In the genomic region with DNA sequence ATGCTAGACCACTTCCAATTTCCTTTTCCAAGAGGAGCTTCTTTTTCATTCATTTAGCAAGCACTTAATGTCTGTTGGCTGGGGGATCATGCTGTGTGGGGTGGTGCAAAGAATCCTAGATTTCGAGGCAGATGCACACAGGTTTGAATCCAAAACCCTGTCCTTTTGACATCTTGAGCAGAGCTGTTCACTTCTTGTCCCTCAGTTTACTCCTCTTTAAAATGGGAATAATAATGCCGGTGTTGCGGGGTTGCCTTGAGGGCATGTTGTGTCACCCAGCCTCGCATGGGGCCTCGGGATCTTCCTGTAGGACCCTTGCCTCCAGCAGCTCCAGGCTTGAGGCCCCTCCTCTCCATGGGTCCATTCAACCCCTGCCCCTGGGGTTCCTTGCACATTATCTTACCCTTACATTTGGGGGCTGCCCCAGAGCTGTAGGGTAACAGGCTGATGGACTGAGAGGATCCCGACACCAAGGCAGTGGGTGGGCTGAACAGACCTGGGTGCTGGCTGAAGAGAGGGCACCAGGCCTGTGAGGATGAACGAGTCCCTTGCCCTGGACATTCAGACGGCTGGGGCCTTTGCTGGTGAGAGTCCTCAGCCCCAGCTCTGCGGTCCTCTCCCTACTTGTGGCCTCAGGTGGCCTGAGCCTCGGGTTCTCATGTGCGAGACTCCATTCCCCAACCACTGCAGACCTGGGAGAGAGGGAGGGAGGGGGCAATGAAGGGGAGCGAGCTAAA, we compare ENCODE assay signal across 20 cellular contexts.
DNase-seq lines count a peak whose midpoint lies in the region; ATAC-seq and TF ChIP-seq lines count a peak whose summit lies in the region.
"Had no signal": no experiment of that assay in that cellular context is flagged by ENCODE, and none has a peak within 500 bp of the region (broad histone marks: within the 10 kb centered on the region; RNA-seq: fewer than 3 reads in every experiment).

No MANE protein-coding gene starts in this region.

- no peak overlapping the region for H3K4me3 Mint-ChIP-seq in type B pancreatic cell
- H3K4me3 Mint-ChIP-seq: CD4-positive, alpha-beta T cell had no signal

- no peak for TF ChIP-seq CTCF in GM13977 (IDR thresholded peaks at IDR 0.05; ENCODE audit: extremely low read depth, insufficient read depth, missing control alignments)
- TF ChIP-seq CTCF in esophagus muscularis mucosa (IDR thresholded peaks at IDR 0.05), result no peak
- TF ChIP-seq CTCF in type B pancreatic cell (conservative IDR thresholded peaks at IDR 0.05), result no peak

- TF ChIP-seq POLR2A in esophagus muscularis mucosa (IDR thresholded peaks at IDR 0.05; ENCODE audit: low read depth), result no peak

- H3K9me3 ChIP-seq in esophagus muscularis mucosa, result peaks cover 0 to 6% (median 0%) of the 10 kb centered on the region in 4 donors

- H3K27me3 ChIP-seq in esophagus muscularis mucosa, result peaks cover 0 to 43% (median 0%) of the 10 kb centered on the region in 4 donors

- H3K4me1 Mint-ChIP-seq in type B pancreatic cell (ENCODE audit: unreplicated experiment), result peaks cover 19% of the 10 kb centered on the region

- no peak overlapping the region for H3K27ac ChIP-seq in esophagus muscularis mucosa (replicated peaks in 1 of 4)
- H3K27ac ChIP-seq: KMS-11, PC-9, SK-N-MC had no signal

- WGBS in esophagus muscularis mucosa, result 94% methylated on average over 10 of the region's 12 CpGs

- ATAC-seq in GM19328 (IDR thresholded peaks at IDR 0.05; ENCODE audit: unreplicated experiment), result no peak
- ATAC-seq: GM12878 had no signal

- no peak overlapping the region for H3K4me3 ChIP-seq in esophagus muscularis mucosa
- H3K4me3 ChIP-seq: GM12878, PC-9, SK-N-MC had no signal

- no peaks in the 10 kb centered on the region for H3K36me3 Mint-ChIP-seq in type B pancreatic cell

- no peaks in the 10 kb centered on the region for H3K4me1 ChIP-seq in esophagus muscularis mucosa

- intact Hi-C loops in esophagus muscularis mucosa (cut with DNase I), result no loop called here

- H3K27me3 Mint-ChIP-seq in type B pancreatic cell, result peaks cover 14% of the 10 kb centered on the region

- no peak overlapping the region for H3K27ac Mint-ChIP-seq in type B pancreatic cell
- H3K27ac Mint-ChIP-seq: CD4-positive, alpha-beta T cell had no signal

- H3K36me3 ChIP-seq in esophagus muscularis mucosa, result no peaks in the 10 kb centered on the region

- H3K9me3 Mint-ChIP-seq in type B pancreatic cell, result no peaks in the 10 kb centered on the region
- H3K9me3 Mint-ChIP-seq: CD4-positive, alpha-beta T cell had no signal

- in situ Hi-C loops in GM13977 (cut with MboI; ENCODE audit: low pct_unique_long_range_greater_than_20kb, low sequenced_read_pairs, unreplicated experiment), result no loop called here

- no peak for TF ChIP-seq EP300 in esophagus muscularis mucosa (IDR thresholded peaks at IDR 0.05)

- peak; percentile 50 for DNase-seq in activated effector memory CD4-positive, alpha-beta T cell treated with anti-CD3 and anti-CD28 coated beads, Interleukin-2, amount 50 U/mL, for 16 hours
- no peak for DNase-seq in activated effector memory CD4-positive, alpha-beta T cell treated with Interleukin-2 at 50 U/mL for 16 hours
- DNase-seq in GM13977 (ENCODE audit: low spot score) (peak; percentile 13), esophagus muscularis mucosa (ENCODE audit: extremely low spot score) (peak; percentile 88), type B pancreatic cell (ENCODE audit: extremely low spot score, unreplicated experiment) (peak; percentile 65), NCI-H2171 treated with DMSO at 0.1 percent for 48 hours (lab: John Stamatoyannopoulos, UW) (no peak), DMS79 (lab: John Stamatoyannopoulos, UW) (no peak)
- DNase-seq: ACHN, DMS53, NCI-H1436, NCI-H2029, NCI-H2171, NCI-H446 treated with DMSO at 0.1 percent for 48 hours, NCI-H748 treated with DMSO at 0.1 percent for 48 hours, PC-9 had no signal

Comparison
In these comparisons a context has a peak if more than half of its experiments do, and no peak if none do; other contexts are left out.
1. DNase-seq: peak in activated effector memory CD4-positive, alpha-beta T cell treated with anti-CD3 and anti-CD28 coated beads, Interleukin-2, amount 50 U/mL, for 16 hours (single experiment), GM13977 (single experiment), esophagus muscularis mucosa (single experiment) and type B pancreatic cell (single experiment); none in activated effector memory CD4-positive, alpha-beta T cell treated with Interleukin-2 at 50 U/mL for 16 hours (single experiment), NCI-H2171 treated with DMSO at 0.1 percent for 48 hours (single experiment) and DMS79 (single experiment).